23 cellular contexts compared by ENCODE assay signal in the genomic region with DNA sequence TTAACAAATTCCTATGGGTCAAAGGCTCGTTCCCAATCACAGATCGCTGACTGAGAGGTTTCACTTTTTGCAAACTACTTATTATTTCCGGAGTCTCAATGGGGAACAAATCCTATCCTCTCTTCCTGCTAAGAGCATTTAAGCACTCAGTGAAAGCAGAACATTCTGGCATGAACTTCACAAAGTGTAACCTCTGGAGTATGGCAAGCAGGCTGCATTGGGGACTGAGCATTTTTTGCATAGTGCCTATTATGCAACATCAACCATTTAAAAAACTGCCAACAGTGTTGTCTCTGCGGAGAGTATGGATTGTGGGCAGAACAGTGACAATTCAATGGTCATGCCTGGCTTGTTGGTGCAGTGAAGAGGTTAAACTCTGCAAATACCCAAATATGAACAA.
"Had no signal": no experiment of that assay in that cellular context is flagged by ENCODE, and none has a peak within 500 bp of the region (broad histone marks: within the 10 kb centered on the region; RNA-seq: fewer than 3 reads in every experiment).

No MANE protein-coding gene starts in this region.

- H3K27ac ChIP-seq: esophagus muscularis mucosa, psoas muscle, transverse colon, vagina, WERI-Rb-1 had no signal

- H3K27me3 ChIP-seq: esophagus muscularis mucosa, transverse colon, vagina had no signal

- DNase-seq: activated CD4-positive, alpha-beta memory T cell treated with anti-CD3 and anti-CD28 coated beads for 36 hours; activated CD4-positive, alpha-beta T cell treated with anti-CD3 and anti-CD28 coated beads for 36 hours; activated T-cell treated with anti-CD3 and anti-CD28 coated beads for 4 hours; dermis blood vessel endothelial cell; effector memory CD4-positive, alpha-beta T cell; left colon; midbrain; nephron progenitor cell; psoas muscle; stimulated activated CD4-positive, alpha-beta T cell treated with anti-CD3 and anti-CD28 coated beads, Interleukin-12 subunit alpha, Interleukin-12 subunit beta, amount 100 ng/mL, for 4 hours; stimulated activated CD4-positive, alpha-beta T cell treated with anti-CD3 and anti-CD28 coated beads, Interleukin-1b, Interleukin-23, amount 100 ng/mL, for 48 hours; stimulated activated CD8-positive, alpha-beta memory T cell treated with anti-CD3 and anti-CD28 coated beads, Interleukin-4, amount 100 ng/mL, for 48 hours; stimulated activated naive CD4-positive, alpha-beta T cell treated with Interleukin-2 at 50 U/mL for 16 hours; transverse colon; WERI-Rb-1 had no signal

- H3K4me1 ChIP-seq: esophagus muscularis mucosa, psoas muscle, transverse colon, vagina had no signal

- H3K4me1 Mint-ChIP-seq: activated CD4-positive, alpha-beta T cell treated with anti-CD3 and anti-CD28 coated beads for 36 hours had no signal

- H3K4me3 ChIP-seq: esophagus muscularis mucosa, psoas muscle, transverse colon, vagina had no signal

- H3K36me3 Mint-ChIP-seq: activated CD4-positive, alpha-beta memory T cell treated with anti-CD3 and anti-CD28 coated beads for 36 hours; activated naive CD8-positive, alpha-beta T cell had no signal

- H3K4me3 Mint-ChIP-seq: activated CD4-positive, alpha-beta memory T cell treated with anti-CD3 and anti-CD28 coated beads for 36 hours; activated CD4-positive, alpha-beta T cell treated with anti-CD3 and anti-CD28 coated beads for 36 hours; activated naive CD8-positive, alpha-beta T cell; activated T-helper 1 cell treated with anti-CD3 and anti-CD28 coated beads, Interleukin-12 subunit alpha, Interleukin-12 subunit beta, Interleukin-2, Interleukin-4 antibody, amounts not matched to agents 30 ng/mL and 10 ng/mL and 1 ng/mL, durations not matched to agents 14 hours and 24 hours and 36 hours; nephron progenitor cell; T-helper 1 cell treated with Interleukin-12 subunit alpha and Interleukin-12 subunit beta and Interleukin-4 antibody, amounts not matched to agents 30 μg/mL and 1 μg/mL, for 36 hours had no signal

- H3K9me3 Mint-ChIP-seq: activated CD4-positive, alpha-beta memory T cell treated with anti-CD3 and anti-CD28 coated beads for 36 hours; nephron progenitor cell had no signal

- H3K36me3 ChIP-seq: esophagus muscularis mucosa, transverse colon, vagina, WERI-Rb-1 had no signal

- FAIRE-seq: bronchial epithelial cell, endothelial cell of umbilical vein, islet of Langerhans had no signal

- H3K27me3 Mint-ChIP-seq: activated CD4-positive, alpha-beta memory T cell treated with anti-CD3 and anti-CD28 coated beads for 36 hours; activated CD4-positive, alpha-beta T cell treated with anti-CD3 and anti-CD28 coated beads for 36 hours; activated naive CD8-positive, alpha-beta T cell had no signal

- H3K27ac Mint-ChIP-seq: activated CD4-positive, alpha-beta memory T cell treated with anti-CD3 and anti-CD28 coated beads for 36 hours; activated CD4-positive, alpha-beta T cell treated with anti-CD3 and anti-CD28 coated beads for 36 hours; activated naive CD8-positive, alpha-beta T cell; activated T-helper 1 cell treated with anti-CD3 and anti-CD28 coated beads, Interleukin-12 subunit alpha, Interleukin-12 subunit beta, Interleukin-2, Interleukin-4 antibody, amounts not matched to agents 30 ng/mL and 10 ng/mL and 1 ng/mL, durations not matched to agents 14 hours and 24 hours and 36 hours; T-helper 1 cell treated with Interleukin-12 subunit alpha and Interleukin-12 subunit beta and Interleukin-4 antibody, amounts not matched to agents 30 μg/mL and 1 μg/mL, for 36 hours had no signal

- H3K9me3 ChIP-seq: esophagus muscularis mucosa, psoas muscle, transverse colon, vagina had no signal
